In genomic region chr14:88872976-88873375, GRCh38 we compare ENCODE assay signal across 27 cellular contexts.
"Had no signal": no experiment of that assay in that cellular context is flagged by ENCODE, and none has a peak within 500 bp of the region (broad histone marks: within the 10 kb centered on the region; RNA-seq: fewer than 3 reads in every experiment).

No MANE protein-coding gene starts in this region.

- ATAC-seq: activated CD8-positive, alpha-beta T cell treated with anti-CD3 and anti-CD28 coated beads, Interleukin-2, amount 10 ng/mL, durations not matched to agents 7 days and 5 days; activated naive CD4-positive, alpha-beta T cell treated with anti-CD3 and anti-CD28 coated beads, Interleukin-2, amount 50 U/mL, for 72 hours; activated naive CD8-positive, alpha-beta T cell treated with anti-CD3 and anti-CD28 coated beads, Interleukin-2, amount 50 U/mL, for 24 hours; body of pancreas; SK-N-SH treated with all-trans-retinoic acid at 6 μM for 48 hours; WTC11 had no signal

- H3K27me3 Mint-ChIP-seq: activated naive CD8-positive, alpha-beta T cell treated with anti-CD3 and anti-CD28 coated beads, Interleukin-2, amount 50 U/mL, for 24 hours had no signal

- H3K36me3 Mint-ChIP-seq: activated naive CD4-positive, alpha-beta T cell treated with anti-CD3 and anti-CD28 coated beads, Interleukin-2, amount 50 U/mL, for 72 hours; WTC11 had no signal

- H3K27ac Mint-ChIP-seq: activated CD8-positive, alpha-beta T cell treated with anti-CD3 and anti-CD28 coated beads, Interleukin-2, amount 10 ng/mL, durations not matched to agents 7 days and 5 days; activated naive CD4-positive, alpha-beta T cell treated with anti-CD3 and anti-CD28 coated beads, Interleukin-2, amount 50 U/mL, for 72 hours; activated naive CD8-positive, alpha-beta T cell treated with anti-CD3 and anti-CD28 coated beads, Interleukin-2, amount 50 U/mL, for 24 hours; WTC11 had no signal

- H3K9me3 Mint-ChIP-seq: activated naive CD4-positive, alpha-beta T cell treated with anti-CD3 and anti-CD28 coated beads, Interleukin-2, amount 50 U/mL, for 72 hours; activated naive CD8-positive, alpha-beta T cell treated with anti-CD3 and anti-CD28 coated beads, Interleukin-2, amount 50 U/mL, for 24 hours; WTC11 had no signal

- DNase-seq: activated CD4-positive, alpha-beta T cell treated with anti-CD3 and anti-CD28 coated beads for 48 hours; activated CD4-positive, alpha-beta T cell treated with anti-CD3 and anti-CD28 coated beads, Interleukin-2, amount 50 U/mL, for 4 hours; activated CD4-positive, CD25-positive, alpha-beta regulatory T cell treated with anti-CD3 and anti-CD28 coated beads, Interleukin-2, amount 50 U/mL, for 72 hours; activated CD8-positive, alpha-beta memory T cell treated with anti-CD3 and anti-CD28 coated beads, Interleukin-2, amount 50 U/mL, for 48 hours; activated CD8-positive, alpha-beta T cell treated with anti-CD3 and anti-CD28 coated beads, Interleukin-2, amount 10 ng/mL, durations not matched to agents 7 days and 5 days; activated naive CD8-positive, alpha-beta T cell treated with anti-CD3 and anti-CD28 coated beads, Interleukin-2, amount 50 U/mL, for 24 hours; activated T-cell treated with anti-CD3 and anti-CD28 coated beads, Interleukin-2, amount 50 U/mL, for 1 hour; amniotic stem cell; body of pancreas; central memory CD4-positive, alpha-beta T cell; KG1; MV-4-11; NCI-H1092 treated with DMSO at 0.1 percent for 48 hours; NCI-H1417 treated with DMSO at 0.1 percent for 48 hours; NCI-H1694; NCI-H2029; NCI-H2107; NCI-H2171 treated with DMSO at 0.1 percent for 48 hours; NCI-H226; NCI-H526; NCI-H774; Right ventricle myocardium superior; SJCRH30; SW 1271 had no signal

- H3K4me3 Mint-ChIP-seq: activated CD8-positive, alpha-beta T cell treated with anti-CD3 and anti-CD28 coated beads, Interleukin-2, amount 10 ng/mL, durations not matched to agents 7 days and 5 days; activated naive CD8-positive, alpha-beta T cell treated with anti-CD3 and anti-CD28 coated beads, Interleukin-2, amount 50 U/mL, for 24 hours; WTC11 had no signal

- H3K4me1 Mint-ChIP-seq: activated naive CD8-positive, alpha-beta T cell treated with anti-CD3 and anti-CD28 coated beads, Interleukin-2, amount 50 U/mL, for 24 hours; WTC11 had no signal
